ENCODE assay signal across 1 cellular context in the genomic region with DNA sequence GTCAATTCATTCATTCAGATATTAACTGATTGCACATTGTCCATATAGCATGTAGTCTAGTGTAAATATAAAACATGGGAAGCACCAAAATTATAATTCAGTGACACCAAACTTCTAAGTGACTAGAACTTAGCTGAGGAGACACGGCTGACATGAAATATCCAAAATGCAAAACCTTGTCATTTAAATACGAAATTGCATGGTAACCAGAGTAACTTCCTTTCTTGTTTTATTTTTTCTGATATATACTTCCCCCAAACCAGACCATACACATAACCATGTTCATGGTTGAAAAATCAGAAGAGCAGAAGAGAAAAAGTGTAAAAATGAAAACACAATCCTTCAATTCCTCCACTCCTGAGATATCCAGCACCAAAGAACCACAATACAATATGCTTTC.
TF ChIP-seq lines count a peak whose summit lies in the region.

No MANE protein-coding gene starts in this region.

TF ChIP-seq in GM23338, 12 proteins besides CTCF, POLR2A, EP300 and RAD21 (continued from another document):
- no peak for TF ChIP-seq ZNF331 (CRISPR knock-in tag; IDR thresholded peaks at IDR 0.05; ENCODE audit: low read depth)
- TF ChIP-seq JUNB (IDR thresholded peaks at IDR 0.05; ENCODE audit: unreplicated experiment), result no peak
- TF ChIP-seq, protein P1, sequence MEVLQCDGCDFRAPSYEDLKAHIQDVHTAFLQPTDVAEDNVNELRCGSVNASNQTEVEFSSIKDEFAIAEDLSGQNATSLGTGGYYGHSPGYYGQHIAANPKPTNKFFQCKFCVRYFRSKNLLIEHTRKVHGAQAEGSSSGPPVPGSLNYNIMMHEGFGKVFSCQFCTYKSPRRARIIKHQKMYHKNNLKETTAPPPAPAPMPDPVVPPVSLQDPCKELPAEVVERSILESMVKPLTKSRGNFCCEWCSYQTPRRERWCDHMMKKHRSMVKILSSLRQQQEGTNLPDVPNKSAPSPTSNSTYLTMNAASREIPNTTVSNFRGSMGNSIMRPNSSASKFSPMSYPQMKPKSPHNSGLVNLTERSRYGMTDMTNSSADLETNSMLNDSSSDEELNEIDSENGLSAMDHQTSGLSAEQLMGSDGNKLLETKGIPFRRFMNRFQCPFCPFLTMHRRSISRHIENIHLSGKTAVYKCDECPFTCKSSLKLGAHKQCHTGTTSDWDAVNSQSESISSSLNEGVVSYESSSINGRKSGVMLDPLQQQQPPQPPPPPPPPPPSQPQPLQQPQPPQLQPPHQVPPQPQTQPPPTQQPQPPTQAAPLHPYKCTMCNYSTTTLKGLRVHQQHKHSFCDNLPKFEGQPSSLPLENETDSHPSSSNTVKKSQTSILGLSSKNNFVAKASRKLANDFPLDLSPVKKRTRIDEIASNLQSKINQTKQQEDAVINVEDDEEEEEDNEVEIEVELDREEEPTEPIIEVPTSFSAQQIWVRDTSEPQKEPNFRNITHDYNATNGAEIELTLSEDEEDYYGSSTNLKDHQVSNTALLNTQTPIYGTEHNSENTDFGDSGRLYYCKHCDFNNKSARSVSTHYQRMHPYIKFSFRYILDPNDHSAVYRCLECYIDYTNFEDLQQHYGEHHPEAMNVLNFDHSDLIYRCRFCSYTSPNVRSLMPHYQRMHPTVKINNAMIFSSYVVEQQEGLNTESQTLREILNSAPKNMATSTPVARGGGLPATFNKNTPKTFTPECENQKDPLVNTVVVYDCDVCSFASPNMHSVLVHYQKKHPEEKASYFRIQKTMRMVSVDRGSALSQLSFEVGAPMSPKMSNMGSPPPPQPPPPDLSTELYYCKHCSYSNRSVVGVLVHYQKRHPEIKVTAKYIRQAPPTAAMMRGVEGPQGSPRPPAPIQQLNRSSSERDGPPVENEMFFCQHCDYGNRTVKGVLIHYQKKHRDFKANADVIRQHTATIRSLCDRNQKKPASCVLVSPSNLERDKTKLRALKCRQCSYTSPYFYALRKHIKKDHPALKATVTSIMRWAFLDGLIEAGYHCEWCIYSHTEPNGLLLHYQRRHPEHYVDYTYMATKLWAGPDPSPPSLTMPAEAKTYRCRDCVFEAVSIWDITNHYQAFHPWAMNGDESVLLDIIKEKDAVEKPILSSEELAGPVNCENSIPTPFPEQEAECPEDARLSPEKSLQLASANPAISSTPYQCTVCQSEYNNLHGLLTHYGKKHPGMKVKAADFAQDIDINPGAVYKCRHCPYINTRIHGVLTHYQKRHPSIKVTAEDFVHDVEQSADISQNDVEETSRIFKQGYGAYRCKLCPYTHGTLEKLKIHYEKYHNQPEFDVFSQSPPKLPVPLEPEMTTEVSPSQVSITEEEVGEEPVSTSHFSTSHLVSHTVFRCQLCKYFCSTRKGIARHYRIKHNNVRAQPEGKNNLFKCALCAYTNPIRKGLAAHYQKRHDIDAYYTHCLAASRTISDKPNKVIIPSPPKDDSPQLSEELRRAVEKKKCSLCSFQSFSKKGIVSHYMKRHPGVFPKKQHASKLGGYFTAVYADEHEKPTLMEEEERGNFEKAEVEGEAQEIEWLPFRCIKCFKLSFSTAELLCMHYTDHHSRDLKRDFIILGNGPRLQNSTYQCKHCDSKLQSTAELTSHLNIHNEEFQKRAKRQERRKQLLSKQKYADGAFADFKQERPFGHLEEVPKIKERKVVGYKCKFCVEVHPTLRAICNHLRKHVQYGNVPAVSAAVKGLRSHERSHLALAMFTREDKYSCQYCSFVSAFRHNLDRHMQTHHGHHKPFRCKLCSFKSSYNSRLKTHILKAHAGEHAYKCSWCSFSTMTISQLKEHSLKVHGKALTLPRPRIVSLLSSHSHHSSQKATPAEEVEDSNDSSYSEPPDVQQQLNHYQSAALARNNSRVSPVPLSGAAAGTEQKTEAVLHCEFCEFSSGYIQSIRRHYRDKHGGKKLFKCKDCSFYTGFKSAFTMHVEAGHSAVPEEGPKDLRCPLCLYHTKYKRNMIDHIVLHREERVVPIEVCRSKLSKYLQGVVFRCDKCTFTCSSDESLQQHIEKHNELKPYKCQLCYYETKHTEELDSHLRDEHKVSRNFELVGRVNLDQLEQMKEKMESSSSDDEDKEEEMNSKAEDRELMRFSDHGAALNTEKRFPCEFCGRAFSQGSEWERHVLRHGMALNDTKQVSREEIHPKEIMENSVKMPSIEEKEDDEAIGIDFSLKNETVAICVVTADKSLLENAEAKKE (CRISPR knock-in tag; IDR thresholded peaks at IDR 0.05), result no peak
- TF ChIP-seq EZH2phosphoT487 (IDR thresholded peaks at IDR 0.05; ENCODE audit: unreplicated experiment), result no peak
- no peak for TF ChIP-seq STAT1 (IDR thresholded peaks at IDR 0.05; ENCODE audit: unreplicated experiment)
- TF ChIP-seq ZNF114 (CRISPR knock-in tag; IDR thresholded peaks at IDR 0.05), result no peak
- TF ChIP-seq NANOG (IDR thresholded peaks at IDR 0.05; ENCODE audit: borderline replicate concordance), result no peak
- TF ChIP-seq, protein P2, sequence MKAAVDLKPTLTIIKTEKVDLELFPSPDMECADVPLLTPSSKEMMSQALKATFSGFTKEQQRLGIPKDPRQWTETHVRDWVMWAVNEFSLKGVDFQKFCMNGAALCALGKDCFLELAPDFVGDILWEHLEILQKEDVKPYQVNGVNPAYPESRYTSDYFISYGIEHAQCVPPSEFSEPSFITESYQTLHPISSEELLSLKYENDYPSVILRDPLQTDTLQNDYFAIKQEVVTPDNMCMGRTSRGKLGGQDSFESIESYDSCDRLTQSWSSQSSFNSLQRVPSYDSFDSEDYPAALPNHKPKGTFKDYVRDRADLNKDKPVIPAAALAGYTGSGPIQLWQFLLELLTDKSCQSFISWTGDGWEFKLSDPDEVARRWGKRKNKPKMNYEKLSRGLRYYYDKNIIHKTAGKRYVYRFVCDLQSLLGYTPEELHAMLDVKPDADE (IDR thresholded peaks at IDR 0.05), result no peak
